In the genomic region with DNA sequence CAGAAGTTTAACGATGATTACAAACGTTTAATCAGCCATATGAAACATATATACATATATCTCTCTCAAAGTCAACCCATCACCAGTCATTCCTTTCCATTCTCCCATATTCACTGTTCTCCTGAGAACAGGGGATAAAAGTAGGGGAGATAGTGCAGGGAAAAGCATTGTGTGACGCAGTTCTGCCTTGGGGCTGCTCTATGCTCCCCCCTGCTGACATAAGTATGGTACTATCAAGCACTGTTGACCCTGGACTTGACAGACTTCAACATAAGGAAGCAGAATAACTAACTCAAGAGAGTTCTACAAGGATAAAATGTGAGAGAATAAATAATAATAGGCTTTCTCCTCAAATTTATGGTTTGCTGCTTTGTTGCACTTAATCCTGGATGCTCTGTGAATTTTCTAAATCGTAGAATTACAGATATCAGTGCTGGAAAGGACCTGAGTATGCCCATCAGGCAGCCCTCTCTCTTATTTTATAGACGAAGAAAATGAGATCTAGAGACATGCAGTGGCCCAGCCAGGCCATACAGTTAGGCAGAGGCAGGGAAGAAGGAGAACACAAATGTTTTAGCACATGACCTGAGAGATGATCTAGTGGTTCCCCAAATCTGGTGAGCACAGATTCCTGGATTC, we compare ENCODE assay signal across 8 cellular contexts.
A peak's percentile ranks its signal among the peaks of the same experiment; 100 is the strongest.
DNase-seq lines count a peak whose midpoint lies in the region; ATAC-seq, FAIRE-seq and TF ChIP-seq lines count a peak whose summit lies in the region.

No MANE protein-coding gene starts in this region.

- DNase-seq in BJ (ENCODE audit: low read depth): no peak
- peak; percentile 4 for DNase-seq in NCI-H345 treated with DMSO at 0.1 percent for 48 hours (lab: John Stamatoyannopoulos, UW; ENCODE audit: unreplicated experiment)
- peak; percentile 32 for DNase-seq in activated CD8-positive, alpha-beta T cell treated with anti-CD3 and anti-CD28 coated beads for 36 hours
- DNase-seq in left ventricle myocardium inferior: no peak
- peak; percentile 69 for DNase-seq in small intestine

- H3K36me3 Mint-ChIP-seq in activated CD8-positive, alpha-beta T cell treated with anti-CD3 and anti-CD28 coated beads for 36 hours (ENCODE audit: low read depth): no peaks in the 10 kb centered on the region

- POLR2A ChIA-PET in BJ (lab: Charles Lee): no interaction called here
- POLR2A ChIA-PET in activated CD8-positive, alpha-beta T cell treated with anti-CD3 and anti-CD28 coated beads for 36 hours (lab: Charles Lee): no interaction called here

- H3K27me3 Mint-ChIP-seq in activated CD8-positive, alpha-beta T cell treated with anti-CD3 and anti-CD28 coated beads for 36 hours: no peaks in the 10 kb centered on the region

- no peak overlapping the region for H3K27ac Mint-ChIP-seq in activated CD8-positive, alpha-beta T cell treated with anti-CD3 and anti-CD28 coated beads for 36 hours

- H3K4me1 ChIP-seq in left ventricle myocardium inferior (no peaks in the 10 kb centered on the region), small intestine (ENCODE audit: control insufficient read depth in 2 of 2, insufficient read depth in 1 of 2, low read depth in 1 of 2, low read length in 1 of 2) (no peaks in the 10 kb centered on the region)

- H3K27me3 ChIP-seq in BJ (ENCODE audit: control insufficient read depth, insufficient read depth, low read length) (no peaks in the 10 kb centered on the region), left ventricle myocardium inferior (ENCODE audit: low read depth) (peaks cover 12% of the 10 kb centered on the region), small intestine (ENCODE audit: control insufficient read depth in 2 of 2, insufficient read depth in 2 of 2, low read length in 2 of 2) (peaks cover 0 to 2% of the 10 kb centered on the region in 2 donors)

- H3K4me3 Mint-ChIP-seq in activated CD8-positive, alpha-beta T cell treated with anti-CD3 and anti-CD28 coated beads for 36 hours: no peak overlapping the region

- TF ChIP-seq CTCF in BJ (IDR thresholded peaks at IDR 0.05; ENCODE audit: insufficient read depth, low read depth, low read length): peak; percentile 89
- peak; percentile 62 for TF ChIP-seq CTCF in activated CD8-positive, alpha-beta T cell treated with anti-CD3 and anti-CD28 coated beads for 36 hours (IDR thresholded peaks at IDR 0.05)
- peak; percentile 71 for TF ChIP-seq CTCF in left ventricle myocardium inferior (IDR thresholded peaks at IDR 0.05; ENCODE audit: borderline replicate concordance)

- H3K27ac ChIP-seq in left ventricle myocardium inferior (replicated peaks): no peak overlapping the region
- no peak overlapping the region for H3K27ac ChIP-seq in small intestine (ENCODE audit: low read depth in 1 of 2, low read length in 1 of 2)

- H3K4me3 ChIP-seq in BJ (ENCODE audit: low read depth, low read length) (no peak overlapping the region), left ventricle myocardium inferior (no peak overlapping the region), small intestine (ENCODE audit: low read depth in 1 of 2, low read length in 2 of 2) (no peak overlapping the region)

- CTCF ChIA-PET in BJ (lab: Yijun Ruan, JAX): interaction anchor here (0.9 to 2.0 kb wide), 6 partner anchors 8 to 257 kb away, joined by 3 to 6 read pairs (median 4); no protein-coding TSS in a partner anchor
- CTCF ChIA-PET in activated CD8-positive, alpha-beta T cell treated with anti-CD3 and anti-CD28 coated beads for 36 hours (lab: Charles Lee): interaction anchor here (0.6 to 2.9 kb wide), 5 partner anchors 9 to 1203 kb away, joined by 3 to 9 read pairs (median 4); partner anchors contain the start of gene SLC4A8

- no peaks in the 10 kb centered on the region for H3K4me1 Mint-ChIP-seq in activated CD8-positive, alpha-beta T cell treated with anti-CD3 and anti-CD28 coated beads for 36 hours (ENCODE audit: low read depth)

- intact Hi-C loops in activated CD8-positive, alpha-beta T cell treated with anti-CD3 and anti-CD28 coated beads for 36 hours (cut with micrococcal nuclease): no loop called here
- intact Hi-C loops in left ventricle myocardium inferior (cut with micrococcal nuclease): no loop called here

- 44 to 51% (median 49%) methylated on average over 5 of the region's 5 CpGs for WGBS in small intestine, 3 donors

- FAIRE-seq in small intestine (lab: Jason Lieb, UNC): no peak

- H3K36me3 ChIP-seq in BJ (ENCODE audit: control insufficient read depth, insufficient read depth, low read length) (no peaks in the 10 kb centered on the region), left ventricle myocardium inferior (no peaks in the 10 kb centered on the region), small intestine (ENCODE audit: control insufficient read depth in 2 of 2, insufficient read depth in 2 of 2, low read length in 2 of 2) (no peaks in the 10 kb centered on the region)

- no peaks in the 10 kb centered on the region for H3K9me3 ChIP-seq in left ventricle myocardium inferior (replicated peaks)
- no peaks in the 10 kb centered on the region for H3K9me3 ChIP-seq in small intestine (ENCODE audit: control insufficient read depth, low read depth)

- no peaks in the 10 kb centered on the region for H3K9me3 Mint-ChIP-seq in activated CD8-positive, alpha-beta T cell treated with anti-CD3 and anti-CD28 coated beads for 36 hours

- ATAC-seq in GM18907 (IDR thresholded peaks at IDR 0.05; ENCODE audit: unreplicated experiment) (peak; percentile 48), HG03108 (IDR thresholded peaks at IDR 0.05; ENCODE audit: unreplicated experiment) (no peak), HG03354 (IDR thresholded peaks at IDR 0.05; ENCODE audit: poor library complexity, severe bottlenecking, unreplicated experiment) (no peak)
- peak; percentile 85 for ATAC-seq in activated CD8-positive, alpha-beta T cell treated with anti-CD3 and anti-CD28 coated beads for 36 hours

Comparison
In these comparisons a context has a peak if more than half of its experiments do, and no peak if none do; other contexts are left out.
1. DNase-seq: peak in NCI-H345 treated with DMSO at 0.1 percent for 48 hours (single experiment), activated CD8-positive, alpha-beta T cell treated with anti-CD3 and anti-CD28 coated beads for 36 hours (single experiment) and small intestine (single experiment); none in BJ (single experiment) and left ventricle myocardium inferior (single experiment).
2. ATAC-seq: peak in GM18907 (single experiment) and activated CD8-positive, alpha-beta T cell treated with anti-CD3 and anti-CD28 coated beads for 36 hours (single experiment); none in HG03108 (single experiment) and HG03354 (single experiment).
3. Peak in every context shown above with its lines, with median percentiles within 50 percentile points of each other: CTCF ChIP-seq.